Comparison of ENCODE assay signal across 9 cellular contexts in genomic region chr2:157341381-157341780, GRCh38. TPM values are rescaled to one million over a fixed set of nuclear protein-coding genes. Genes with fewer than 3 reads are reported as not detected.
"Had no signal": no experiment of that assay in that cellular context is flagged by ENCODE, and none has a peak within 500 bp of the region (broad histone marks: within the 10 kb centered on the region; RNA-seq: fewer than 3 reads in every experiment).

No MANE protein-coding gene starts in this region.

RNA-seq across cellular contexts. Expression of gene ERMN, which starts 15.8 kb away (rescaled TPM):
- total RNA-seq: chondrocyte, dermis microvascular lymphatic vessel endothelial cell, endothelial cell of umbilical vein, glomerular endothelial cell, kidney epithelial cell, left ventricle myocardium superior, psoas muscle, urinary bladder had no signal
- polyA plus RNA-seq: endothelial cell of umbilical vein, fibroblast of lung had no signal
